21 cellular contexts compared by ENCODE assay signal in the genomic region with DNA sequence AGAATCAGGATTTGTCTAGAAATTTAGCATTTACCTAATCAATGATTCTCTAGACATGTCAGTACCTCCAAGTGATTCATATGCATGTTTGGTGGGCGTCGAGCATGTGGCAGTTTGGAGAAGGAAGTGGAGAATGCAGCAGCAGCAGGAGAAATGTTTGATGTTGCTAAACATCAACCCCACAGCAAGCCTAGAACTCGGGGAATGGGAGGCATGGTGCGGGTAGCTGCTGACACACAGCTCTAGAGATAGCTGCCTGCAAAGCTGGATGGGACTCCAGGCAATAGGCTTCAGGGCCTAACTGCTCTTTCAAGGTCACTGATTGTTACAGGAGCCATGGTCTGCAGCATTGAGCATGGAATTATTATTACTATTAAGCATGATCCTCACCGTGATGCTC.
"Had no signal": no experiment of that assay in that cellular context is flagged by ENCODE, and none has a peak within 500 bp of the region (broad histone marks: within the 10 kb centered on the region; RNA-seq: fewer than 3 reads in every experiment).

No MANE protein-coding gene starts in this region.

- H3K36me3 ChIP-seq: gastroesophageal sphincter, suprapubic skin, transverse colon, vagina had no signal

- H3K9me3 Mint-ChIP-seq: activated CD4-positive, alpha-beta T cell treated with anti-CD3 and anti-CD28 coated beads, Interleukin-2, amount 10 ng/mL, durations not matched to agents 7 days and 5 days; naive B cell; stimulated activated naive CD8-positive, alpha-beta T cell treated with anti-CD3 and anti-CD28 coated beads, Interleukin-15, amount 100 ng/mL, for 72 hours had no signal

- H3K27me3 ChIP-seq: gastroesophageal sphincter, suprapubic skin, transverse colon, vagina had no signal

- H3K4me2 ChIP-seq: SK-N-SH had no signal

- H3K27ac ChIP-seq: gastroesophageal sphincter, heart left ventricle, parathyroid adenoma, suprapubic skin, transverse colon, vagina had no signal

- H3K27me3 Mint-ChIP-seq: activated CD4-positive, alpha-beta T cell treated with anti-CD3 and anti-CD28 coated beads, Interleukin-2, amount 10 ng/mL, durations not matched to agents 7 days and 5 days; naive B cell; stimulated activated naive CD8-positive, alpha-beta T cell treated with anti-CD3 and anti-CD28 coated beads, Interleukin-15, amount 100 ng/mL, for 72 hours had no signal

- H3K4me3 ChIP-seq: gastroesophageal sphincter, heart left ventricle, suprapubic skin, transverse colon, vagina had no signal

- DNase-seq: activated CD4-positive, alpha-beta T cell treated with anti-CD3 and anti-CD28 coated beads, Interleukin-2, amount 10 ng/mL, durations not matched to agents 7 days and 5 days; activated CD4-positive, CD25-positive, alpha-beta regulatory T cell; activated CD8-positive, alpha-beta memory T cell treated with anti-CD3 and anti-CD28 coated beads for 24 hours; activated CD8-positive, alpha-beta memory T cell treated with anti-CD3 and anti-CD28 coated beads, Interleukin-2, amount 50 U/mL, for 48 hours; cerebellar nuclear complex; effector CD4-positive, alpha-beta T cell; heart left ventricle; kidney glomerular epithelial cell; left ventricle myocardium superior; naive B cell; SK-N-SH; stimulated activated CD4-positive, alpha-beta T cell treated with anti-CD3 and anti-CD28 coated beads, Interleukin-4, amount 100 ng/mL, for 4 hours; stimulated activated naive CD8-positive, alpha-beta T cell treated with anti-CD3 and anti-CD28 coated beads, Interleukin-15, amount 100 ng/mL, for 72 hours; T-helper 9 cell; transverse colon had no signal

- H3K9me3 ChIP-seq: gastroesophageal sphincter, heart left ventricle, SK-N-SH, suprapubic skin, transverse colon, vagina had no signal

- ATAC-seq: esophagus mucosa; gastroesophageal sphincter; heart left ventricle; left ventricle myocardium superior; sciatic nerve; stimulated activated naive CD8-positive, alpha-beta T cell treated with anti-CD3 and anti-CD28 coated beads, Interleukin-15, amount 100 ng/mL, for 72 hours had no signal

- H3K9ac ChIP-seq: parathyroid adenoma, SK-N-SH had no signal

- H3K4me3 Mint-ChIP-seq: activated CD4-positive, alpha-beta T cell treated with anti-CD3 and anti-CD28 coated beads, Interleukin-2, amount 10 ng/mL, durations not matched to agents 7 days and 5 days; stimulated activated naive CD8-positive, alpha-beta T cell treated with anti-CD3 and anti-CD28 coated beads, Interleukin-15, amount 100 ng/mL, for 72 hours had no signal

- H3K4me1 ChIP-seq: parathyroid adenoma, suprapubic skin, transverse colon had no signal
